Comparison of ENCODE assay signal across 22 cellular contexts in genomic region chr3:196954832-196955231, GRCh38. TPM values are rescaled to one million over a fixed set of nuclear protein-coding genes. Genes with fewer than 3 reads are reported as not detected.
DNase-seq lines count a peak whose midpoint lies in the region; ATAC-seq, FAIRE-seq and TF ChIP-seq lines count a peak whose summit lies in the region.
"Had no signal": no experiment of that assay in that cellular context is flagged by ENCODE, and none has a peak within 500 bp of the region (broad histone marks: within the 10 kb centered on the region; RNA-seq: fewer than 3 reads in every experiment).

No MANE protein-coding gene starts in this region.

- H3K36me3 ChIP-seq in HEK293 (ENCODE audit: control insufficient read depth in 2 of 2, insufficient read depth in 1 of 2, low read length in 2 of 2): no peaks in the 10 kb centered on the region
- H3K36me3 ChIP-seq in K562 (ENCODE audit: control insufficient read depth, insufficient read depth, low read length): no peaks in the 10 kb centered on the region

- WGBS in K562 (ENCODE audit: insufficient coverage, low coverage, missing lambda C conversion rate): 23% methylated on average over 7 of the region's 7 CpGs

- no peaks in the 10 kb centered on the region for H3K27me3 Mint-ChIP-seq in activated T-cell treated with anti-CD3 and anti-CD28 coated beads, Interleukin-2, amount 50 U/mL, for 72 hours (ENCODE audit: low read depth)
- H3K27me3 Mint-ChIP-seq: CD4-positive, alpha-beta T cell had no signal

- TF ChIP-seq EP300 in K562 (IDR thresholded peaks at IDR 0.05; ENCODE audit: low read length): no peak

- BruUV-seq in K562 (replicated peaks; lab: Mats Ljungman, UMichigan): no TSS peak

- H3K27ac Mint-ChIP-seq in activated T-cell treated with anti-CD3 and anti-CD28 coated beads, Interleukin-2, amount 50 U/mL, for 72 hours: peak overlapping the region; percentile 42
- H3K27ac Mint-ChIP-seq: B cell; CD4-positive, alpha-beta T cell; CD8-positive, alpha-beta T cell had no signal

- no peak overlapping the region for H2AFZ ChIP-seq in K562 (ENCODE audit: low read depth, low read length)

- TF ChIP-seq POLR2A in K562 (conservative IDR thresholded peaks at IDR 0.05): no peak

- no peak overlapping the region for H3K4me2 ChIP-seq in K562 (ENCODE audit: insufficient read depth, low read length)
- H3K4me2 ChIP-seq: A549; BLaER1 treated with 17β-estradiol and CSF1 and Interleukin-3, amounts not matched to agents 10 nM and 100 nM had no signal

- no peaks in the 10 kb centered on the region for H3K9me1 ChIP-seq in K562 (ENCODE audit: control insufficient read depth, insufficient read depth, low read length)

- POLR2A ChIA-PET in HEK293 (lab: Yijun Ruan, JAX): interaction anchor here (1.1 kb wide), 1 partner anchor 15 kb away, joined by 3 read pairs; no protein-coding TSS in a partner anchor
- POLR2A ChIA-PET in K562 (lab: Yijun Ruan, JAX): interaction anchor here (1.0 to 1.3 kb wide), 3 partner anchors 8 to 13 kb away, joined by 3 to 8 read pairs (median 3); partner anchors contain the start of gene NCBP2

- TF ChIP-seq CTCF in HEK293 (tag by site-specific recombination; IDR thresholded peaks at IDR 0.05): no peak
- no peak for TF ChIP-seq CTCF in K562 (IDR thresholded peaks at IDR 0.05 in 2 of 3, conservative IDR thresholded peaks at IDR 0.05 in 1 of 3; ENCODE audit: insufficient read depth in 2 of 3, low read depth in 1 of 3, low read length in 3 of 3)

- no peaks in the 10 kb centered on the region for H3K9me3 Mint-ChIP-seq in activated T-cell treated with anti-CD3 and anti-CD28 coated beads, Interleukin-2, amount 50 U/mL, for 72 hours
- H3K9me3 Mint-ChIP-seq: CD4-positive, alpha-beta T cell; CD8-positive, alpha-beta T cell had no signal

- H3K36me3 Mint-ChIP-seq in activated T-cell treated with anti-CD3 and anti-CD28 coated beads, Interleukin-2, amount 50 U/mL, for 72 hours (ENCODE audit: insufficient read depth in 2 of 2): no peaks in the 10 kb centered on the region
- H3K36me3 Mint-ChIP-seq: CD8-positive, alpha-beta T cell had no signal

- no peak overlapping the region for H3K9ac ChIP-seq in K562 (ENCODE audit: insufficient read depth in 1 of 2, low read depth in 2 of 2, low read length in 2 of 2)
- H3K9ac ChIP-seq: BLaER1 treated with 17β-estradiol and CSF1 and Interleukin-3, amounts not matched to agents 10 nM and 100 nM had no signal

- no peak for DNase-seq in activated T-cell treated with anti-CD3 and anti-CD28 coated beads, Interleukin-2, amount 50 U/mL, for 72 hours
- no peak for DNase-seq in activated T-cell treated with anti-CD3 and anti-CD28 coated beads, Interleukin-2, amount 50 U/mL, for 48 hours
- no peak for DNase-seq in K562 (ENCODE audit: extremely low read depth in 1 of 4, low spot score in 3 of 4)
- DNase-seq in SW480 (ENCODE audit: low spot score): no peak
- DNase-seq: AML-193; Caco-2; Calu3; CD4-positive, alpha-beta T cell; CD8-positive, alpha-beta T cell; DMS79 treated with DMSO at 0.1 percent for 48 hours; GF-D8 had no signal

- no peak overlapping the region for H3K4me3 Mint-ChIP-seq in activated T-cell treated with anti-CD3 and anti-CD28 coated beads, Interleukin-2, amount 50 U/mL, for 72 hours
- H3K4me3 Mint-ChIP-seq: B cell; CD4-positive, alpha-beta T cell; CD8-positive, alpha-beta T cell had no signal

- no peaks in the 10 kb centered on the region for H3K4me1 Mint-ChIP-seq in activated T-cell treated with anti-CD3 and anti-CD28 coated beads, Interleukin-2, amount 50 U/mL, for 72 hours (ENCODE audit: low read depth)
- H3K4me1 Mint-ChIP-seq: B cell had no signal

- H3K79me2 ChIP-seq in K562 (ENCODE audit: control insufficient read depth, insufficient read depth, low read length): no peaks in the 10 kb centered on the region

- no peak for TF ChIP-seq RAD21 in K562 (CRISPR knock-in tag; conservative IDR thresholded peaks at IDR 0.05 in 1 of 2, IDR thresholded peaks at IDR 0.05 in 1 of 2)

- H3K4me3 ChIP-seq in HEK293 (ENCODE audit: low read depth, low read length) (no peak overlapping the region), K562 (no peak overlapping the region)
- H3K4me3 ChIP-seq: A549; BLaER1 treated with 17β-estradiol and CSF1 and Interleukin-3, amounts not matched to agents 10 nM and 100 nM; GM12878 had no signal

- intact Hi-C loops in K562 (cut with micrococcal nuclease): no loop called here

- H3K4me1 ChIP-seq in HEK293 (ENCODE audit: control insufficient read depth, insufficient read depth, low read length): no peaks in the 10 kb centered on the region
- no peaks in the 10 kb centered on the region for H3K4me1 ChIP-seq in K562 (replicated peaks in 1 of 2; ENCODE audit: control insufficient read depth in 2 of 2, insufficient read depth in 2 of 2, low read length in 2 of 2)
- H3K4me1 ChIP-seq: A549; BLaER1 treated with 17β-estradiol and CSF1 and Interleukin-3, amounts not matched to agents 10 nM and 100 nM; Caco-2 had no signal

- H3K9me3 ChIP-seq in HEK293 (ENCODE audit: control insufficient read depth, insufficient read depth, low read depth, low read length) (no peaks in the 10 kb centered on the region), K562 (replicated peaks; ENCODE audit: control insufficient read depth, insufficient read depth, low read depth, low read length) (no peaks in the 10 kb centered on the region)
- H3K9me3 ChIP-seq: A549; BLaER1 treated with 17β-estradiol and CSF1 and Interleukin-3, amounts not matched to agents 10 nM and 100 nM had no signal

- peaks cover 3 to 4% of the 10 kb centered on the region in 2 experiments; a peak in 1 of 5 replicates for H3K27me3 ChIP-seq in K562 (ENCODE audit: control insufficient read depth in 2 of 2, insufficient read depth in 2 of 2, low read length in 2 of 2)
- H3K27me3 ChIP-seq: BLaER1 treated with 17β-estradiol and CSF1 and Interleukin-3, amounts not matched to agents 10 nM and 100 nM had no signal

- ATAC-seq in activated T-cell treated with anti-CD3 and anti-CD28 coated beads, Interleukin-2, amount 50 U/mL, for 72 hours (replicated peaks in 1 of 2): no peak
- ATAC-seq in K562: no peak
- no peak for ATAC-seq in HG02678 (IDR thresholded peaks at IDR 0.05; ENCODE audit: unreplicated experiment)
- ATAC-seq: A549; CD8-positive, alpha-beta T cell; GM12878 had no signal

- peak; percentile 32 for FAIRE-seq in K562 (lab: Jason Lieb, UNC)
- FAIRE-seq: A549, D721Med, GM12878, GM12892, GM18507 had no signal

- H4K20me1 ChIP-seq in K562 (replicated peaks; ENCODE audit: control insufficient read depth, insufficient read depth, low read length): no peaks in the 10 kb centered on the region
- H4K20me1 ChIP-seq: BLaER1 treated with 17β-estradiol and CSF1 and Interleukin-3, amounts not matched to agents 10 nM and 100 nM had no signal

- H3K27ac ChIP-seq in HEK293 (ENCODE audit: extremely low read depth, low read depth, low read length) (no peak overlapping the region), K562 (ENCODE audit: extremely low read depth, low read depth, low read length) (no peak overlapping the region)
- H3K27ac ChIP-seq: 22Rv1; A549; BLaER1 treated with 17β-estradiol and CSF1 and Interleukin-3, amounts not matched to agents 10 nM and 100 nM; C4-2B had no signal

- CTCF ChIA-PET in HEK293 (lab: Yijun Ruan, JAX) (no interaction called here), K562 (lab: Yijun Ruan, JAX; ENCODE audit: low intra/inter-chr PET ratio) (no interaction called here)

- in situ Hi-C loops in K562 (cut with MboI): no loop called here

TF ChIP-seq in HEK293, 187 proteins besides CTCF, POLR2A, EP300 and RAD21 (continues in another document):
- peak; percentile 77 for TF ChIP-seq ZNF121 (tag by site-specific recombination; IDR thresholded peaks at IDR 0.05)

RNA-seq across cellular contexts. Expression of gene NCBP2, which starts 12.5 kb away (rescaled TPM):
- 10 to 100 TPM; 71.4 to 84.3 TPM for total RNA-seq in activated T-cell treated with anti-CD3 and anti-CD28 coated beads, Interleukin-2, amount 50 U/mL, for 72 hours
- total RNA-seq in K562 (2011; cell fraction: chromatin; rRNA removed; ENCODE audit: low replicate concordance): 45.7 and 67.9 TPM in 2 replicates
- 38.2 and 43.0 TPM in 2 replicates for total RNA-seq in K562 (2011; cell fraction: nucleolus; rRNA removed)
- 44.9 and 65.0 TPM in 2 replicates for total RNA-seq in K562 (2011; cell fraction: nucleoplasm; rRNA removed)
- 63.3 and 68.2 TPM in 2 replicates for total RNA-seq in K562 (2014; rRNA removed)
- total RNA-seq in K562 (2014; rRNA removed; fragmentation: Illumina TruSeq; extraction: Trizol): 82.2 and 82.3 TPM in 2 replicates
- 69.4 and 78.0 TPM in 2 replicates for total RNA-seq in K562 (2015; rRNA removed; fragmentation: Illumina TruSeq; extraction: Trizol)
- total RNA-seq in K562 (2021): 64.0 and 67.0 TPM in 2 replicates
- 69.3 and 90.9 TPM in 2 replicates for polyA plus RNA-seq in K562 (2011; rRNA removed)
- 29.7 and 50.4 TPM in 2 replicates for polyA plus RNA-seq in K562 (2011; cell fraction: cytosol; rRNA removed)
- polyA plus RNA-seq in K562 (2011; cell fraction: nucleus; rRNA removed): 38.0 and 51.2 TPM in 2 replicates
- 55.9 and 83.1 TPM in 2 replicates for polyA plus RNA-seq in K562 (2012)
- 83.4 and 102 TPM in 2 replicates for polyA plus RNA-seq in K562 (2014; fragmentation: Illumina TruSeq; extraction: Trizol)
- 100 to 1,000 TPM in 1 of 2 experiments, 10 to 100 TPM in 1; 56.4 to 100 TPM for polyA plus RNA-seq in K562 (2014; fragmentation: Nextera tagmentation; extraction: Ambion mirVana)
- 91.1 and 123 TPM in 2 replicates for polyA plus RNA-seq in K562 (2014; rRNA removed)
- polyA minus RNA-seq in K562 (2011; rRNA and poly(A)+ RNA removed): 69.1 and 71.9 TPM in 2 replicates
- 19.2 and 22.1 TPM in 2 replicates for polyA minus RNA-seq in K562 (2011; cell fraction: cytosol; rRNA and poly(A)+ RNA removed)
- polyA minus RNA-seq in K562 (2011; cell fraction: nucleus; rRNA and poly(A)+ RNA removed): 25.2 and 39.8 TPM in 2 replicates

RNA-seq across cellular contexts. Expression of gene PIGZ, which starts 13.8 kb away (rescaled TPM):
- 1 to 10 TPM; 1.1 to 1.7 TPM for total RNA-seq in activated T-cell treated with anti-CD3 and anti-CD28 coated beads, Interleukin-2, amount 50 U/mL, for 72 hours
- total RNA-seq in K562 (2011; cell fraction: chromatin; rRNA removed; ENCODE audit: low replicate concordance): 3.6 and 5.8 TPM in 2 replicates
- 2.3 and 3.3 TPM in 2 replicates for total RNA-seq in K562 (2011; cell fraction: nucleolus; rRNA removed)
- 3.5 and 4.7 TPM in 2 replicates for total RNA-seq in K562 (2011; cell fraction: nucleoplasm; rRNA removed)
- total RNA-seq in K562 (2014; rRNA removed) (0.54 and 0.73 TPM in 2 replicates), K562 (2014; rRNA removed; fragmentation: Illumina TruSeq; extraction: Trizol) (0.48 and 0.76 TPM in 2 replicates), K562 (2015; rRNA removed; fragmentation: Illumina TruSeq; extraction: Trizol) (0.30 and 0.54 TPM in 2 replicates), K562 (2021) (0.87 and 1.0 TPM in 2 replicates)
- polyA plus RNA-seq in K562 (2011; rRNA removed) (1.8 and 2.8 TPM in 2 replicates), K562 (2014; fragmentation: Illumina TruSeq; extraction: Trizol) (0.79 and 0.91 TPM in 2 replicates), K562 (2014; fragmentation: Nextera tagmentation; extraction: Ambion mirVana) (under 1 TPM; 0.15 TPM), K562 (2014; rRNA removed) (1.2 and 2.0 TPM in 2 replicates)
- polyA plus RNA-seq in K562 (2011; cell fraction: cytosol; rRNA removed): 2.3 and 2.8 TPM in 2 replicates
- 4.7 and 6.2 TPM in 2 replicates for polyA plus RNA-seq in K562 (2011; cell fraction: nucleus; rRNA removed)
- polyA plus RNA-seq in K562 (2012): 1.2 and 4.7 TPM in 2 replicates
- polyA minus RNA-seq in K562 (2011; rRNA and poly(A)+ RNA removed): 1.0 and 1.1 TPM in 2 replicates
- 1.1 and 1.3 TPM in 2 replicates for polyA minus RNA-seq in K562 (2011; cell fraction: cytosol; rRNA and poly(A)+ RNA removed)
- polyA minus RNA-seq in K562 (2011; cell fraction: nucleus; rRNA and poly(A)+ RNA removed): 1.00 and 1.2 TPM in 2 replicates
- total RNA-seq: CD8-positive, alpha-beta T cell had no signal
